In the genomic region with DNA sequence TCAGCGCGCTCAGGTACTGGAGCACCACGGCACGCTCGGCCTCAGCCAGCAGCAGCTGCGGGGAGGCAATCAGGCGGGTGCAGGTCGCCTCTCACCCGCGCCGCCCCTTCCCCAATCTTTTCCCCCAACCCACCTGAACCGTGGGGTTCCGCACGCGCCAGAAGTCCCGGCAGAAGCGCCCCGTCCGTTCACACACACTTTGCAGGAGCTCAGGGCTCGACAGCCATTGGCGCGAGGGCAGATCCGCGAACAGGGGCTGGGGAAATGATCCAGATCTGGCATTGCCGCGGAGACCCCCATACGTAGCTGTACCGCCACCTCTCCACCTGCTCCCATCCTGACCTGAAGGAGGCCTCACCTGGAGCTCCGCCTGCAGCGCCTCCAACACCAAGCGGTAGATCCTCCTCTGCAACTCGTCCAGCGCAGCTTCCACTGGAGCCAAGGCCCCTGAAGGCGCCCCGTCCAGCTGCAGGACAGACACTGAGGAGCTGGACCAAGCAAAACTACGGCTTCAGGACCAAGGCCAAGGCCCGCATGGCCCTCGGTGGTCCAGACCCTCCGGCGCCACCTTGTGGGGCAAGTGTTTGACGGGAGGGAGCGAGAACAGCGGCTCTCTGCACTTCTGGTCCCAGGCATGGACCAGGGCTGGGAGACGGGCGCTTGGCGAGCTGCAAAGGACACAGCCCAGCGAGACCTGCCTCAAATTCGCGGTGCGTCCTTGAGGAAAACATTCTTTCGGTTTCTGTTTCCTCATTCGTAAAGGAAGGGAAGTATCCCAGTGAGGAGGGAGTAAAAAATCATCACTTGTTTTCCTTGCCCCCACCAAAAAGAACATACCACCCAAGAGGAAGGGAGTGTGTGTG, we compare ENCODE assay signal across 8 cellular contexts. TPM values are rescaled to one million over a fixed set of nuclear protein-coding genes. Genes with fewer than 3 reads are reported as not detected.
DNase-seq lines count a peak whose midpoint lies in the region; ATAC-seq, FAIRE-seq and TF ChIP-seq lines count a peak whose summit lies in the region.

No MANE protein-coding gene starts in this region.

- H4K20me1 ChIP-seq in HepG2 (ENCODE audit: insufficient read depth, low read length): no peaks in the 10 kb centered on the region

- 29% methylated on average over 43 of the region's 52 CpGs for WGBS in HepG2 (ENCODE audit: low lambda C conversion rate)

- intact Hi-C loops in activated CD4-positive, alpha-beta T cell treated with anti-CD3 and anti-CD28 coated beads, Interleukin-2, amount 10 ng/mL, durations not matched to agents 24 days and 14 days (cut with micrococcal nuclease): loop anchor here (1.0 kb wide), 3 partner anchors 167 to 231 kb away; no protein-coding TSS in a partner anchor
- intact Hi-C loops in HepG2 (cut with micrococcal nuclease; ENCODE audit: unreplicated experiment): loop anchor here (1.0 to 5.0 kb wide), 3 partner anchors 42 to 208 kb away; a partner anchor contains a TSS

- no peaks in the 10 kb centered on the region for H3K79me2 ChIP-seq in HepG2 (ENCODE audit: insufficient read depth, low read length)

- H3K27ac ChIP-seq in HepG2 (ENCODE audit: extremely low read length, insufficient read depth, low read length): no peak overlapping the region

- H3K9me3 Mint-ChIP-seq in activated CD4-positive, alpha-beta T cell treated with anti-CD3 and anti-CD28 coated beads, Interleukin-2, amount 10 ng/mL, durations not matched to agents 24 days and 14 days: no peaks in the 10 kb centered on the region

- H3K27me3 ChIP-seq in HepG2 (ENCODE audit: control insufficient read depth in 1 of 2, insufficient read depth in 2 of 2, low read length in 2 of 2): peaks cover 7 to 10% of the 10 kb centered on the region in 2 experiments; a peak in 2 of 5 replicates

- peak overlapping the region; percentile 93; the same call in 1 of the 2 replicates for H3K9ac ChIP-seq in HepG2 (ENCODE audit: insufficient read depth, low read depth, low read length)

- TF ChIP-seq CTCF in AG09309 (IDR thresholded peaks at IDR 0.05; ENCODE audit: control insufficient read depth, insufficient read depth, low read depth, low read length, missing control alignments): peak; percentile 95
- TF ChIP-seq CTCF in HepG2 (CRISPR knock-in tag; IDR thresholded peaks at IDR 0.05): peak; percentile 99

- peak overlapping the region; percentile 75 for H3K27ac Mint-ChIP-seq in activated CD4-positive, alpha-beta T cell treated with anti-CD3 and anti-CD28 coated beads, Interleukin-2, amount 10 ng/mL, durations not matched to agents 24 days and 14 days

- DNase-seq in AG09309 (ENCODE audit: low read depth) (peak; percentile 62), NCI-H345 (lab: John Stamatoyannopoulos, UW) (peak; percentile 55), dedifferentiated amniotic fluid mesenchymal stem cell (ENCODE audit: extremely low spot score) (peak; percentile 79), HepG2 (ENCODE audit: low spot score) (peak; percentile 86)
- peak; percentile 96 for DNase-seq in activated CD4-positive, alpha-beta T cell treated with anti-CD3 and anti-CD28 coated beads, Interleukin-2, amount 10 ng/mL, durations not matched to agents 24 days and 14 days
- DNase-seq in stimulated activated CD4-positive, alpha-beta T cell treated with anti-CD3 and anti-CD28 coated beads, Interleukin-2, amount 100 ng/mL, for 4 hours (ENCODE audit: low read depth): peak; percentile 67

- FAIRE-seq in HepG2 (lab: Jason Lieb, UNC): peak; percentile 94

- ATAC-seq in GM19468 (IDR thresholded peaks at IDR 0.05; ENCODE audit: extremely low read depth, unreplicated experiment) (peak; percentile 18), HepG2 (peak; percentile 70), GM18502 (IDR thresholded peaks at IDR 0.05; ENCODE audit: poor library complexity, unreplicated experiment) (no peak)

- TF ChIP-seq EP300 in HepG2 (IDR thresholded peaks at IDR 0.05; ENCODE audit: low read depth in 2 of 2, low read length in 2 of 2): no peak; a peak in 1 of 4 replicates
- no peak for TF ChIP-seq EP300 in HepG2 (CRISPR knock-in tag; IDR thresholded peaks at IDR 0.05; ENCODE audit: borderline replicate concordance)

- POLR2A ChIA-PET in HepG2 (lab: Yijun Ruan, JAX): interaction anchor here (1.0 to 2.8 kb wide), 8 partner anchors 12 to 167 kb away, joined by 4 to 18 read pairs (median 6); a partner anchor contains a TSS

- H3K27me3 Mint-ChIP-seq in activated CD4-positive, alpha-beta T cell treated with anti-CD3 and anti-CD28 coated beads, Interleukin-2, amount 10 ng/mL, durations not matched to agents 24 days and 14 days: peaks cover 8% of the 10 kb centered on the region

- H3K4me2 ChIP-seq in HepG2 (ENCODE audit: low read depth, low read length): peak overlapping the region; percentile 96

- H3K4me1 ChIP-seq in HepG2 (ENCODE audit: insufficient read depth, low read length): peaks cover 48% of the 10 kb centered on the region

- CTCF ChIA-PET in HepG2 (lab: Yijun Ruan, JAX; ENCODE audit: low intra/inter-chr PET ratio, low total read pairs): interaction anchor here (0.8 to 2.7 kb wide), 8 partner anchors 11 to 290 kb away, joined by 3 to 28 read pairs (median 4); no protein-coding TSS in a partner anchor

- no peak overlapping the region for H2AFZ ChIP-seq in HepG2 (ENCODE audit: low read length)

- H3K36me3 Mint-ChIP-seq in activated CD4-positive, alpha-beta T cell treated with anti-CD3 and anti-CD28 coated beads, Interleukin-2, amount 10 ng/mL, durations not matched to agents 24 days and 14 days (ENCODE audit: low read depth): no peaks in the 10 kb centered on the region

- H3K4me1 Mint-ChIP-seq in activated CD4-positive, alpha-beta T cell treated with anti-CD3 and anti-CD28 coated beads, Interleukin-2, amount 10 ng/mL, durations not matched to agents 24 days and 14 days: peaks cover 8% of the 10 kb centered on the region

- in situ Hi-C loops in HepG2 (cut with HindIII; ENCODE audit: extremely low pct_ligation_motif_present, low pct_unique_long_range_greater_than_20kb): loop anchor here (5.0 kb wide), 1 partner anchor 208 kb away; no protein-coding TSS in a partner anchor

- H3K4me3 ChIP-seq in AG09309 (ENCODE audit: control insufficient read depth, low read depth, low read length): no peak overlapping the region
- peak overlapping the region; percentile 9 to 98 (median 82); a peak in 4 of 6 replicates for H3K4me3 ChIP-seq in HepG2 (replicated peaks in 1 of 3; ENCODE audit: insufficient read depth in 1 of 3, low read depth in 2 of 3, low read length in 3 of 3)

- TF ChIP-seq POLR2A in HepG2 (IDR thresholded peaks at IDR 0.05; ENCODE audit: insufficient read depth in 1 of 2, low read depth in 2 of 2, low read length in 2 of 2): no peak

- no peak overlapping the region for H3K4me3 Mint-ChIP-seq in activated CD4-positive, alpha-beta T cell treated with anti-CD3 and anti-CD28 coated beads, Interleukin-2, amount 10 ng/mL, durations not matched to agents 24 days and 14 days

- H3K9me3 ChIP-seq in HepG2 (ENCODE audit: low read length): no peaks in the 10 kb centered on the region

- peak; percentile 96 for TF ChIP-seq RAD21 in HepG2 (CRISPR knock-in tag; IDR thresholded peaks at IDR 0.05)

- no TSS peak for BruUV-seq in HepG2 (replicated peaks; lab: Mats Ljungman, UMichigan)

- H3K36me3 ChIP-seq in HepG2 (replicated peaks in 1 of 2; ENCODE audit: control insufficient read depth in 1 of 2, insufficient read depth in 2 of 2, low read length in 2 of 2): no peaks in the 10 kb centered on the region

RNA-seq across cellular contexts. Expression of a gene that starts 1.5 kb away (rescaled TPM):
- total RNA-seq in activated CD4-positive, alpha-beta T cell treated with anti-CD3 and anti-CD28 coated beads, Interleukin-2, amount 10 ng/mL, durations not matched to agents 24 days and 14 days: 51.3 and 55.1 TPM in 2 replicates
- 4.4 and 11.2 TPM in 2 replicates for total RNA-seq in HepG2 (2016; rRNA removed; fragmentation: Illumina TruSeq; extraction: Trizol)
- 1.6 and 1.8 TPM in 2 replicates for total RNA-seq in HepG2 (2016; cell fraction: cytosol; rRNA removed; fragmentation: Illumina TruSeq; extraction: Trizol; ENCODE audit: low read depth)
- 2.7 and 10.6 TPM in 2 replicates for total RNA-seq in HepG2 (2016; cell fraction: insoluble cytoplasmic fraction; rRNA removed; fragmentation: Illumina TruSeq; extraction: Trizol)
- total RNA-seq in HepG2 (2016; cell fraction: membrane; rRNA removed; fragmentation: Illumina TruSeq; extraction: Trizol): 2.7 and 2.9 TPM in 2 replicates
- total RNA-seq in HepG2 (2016; cell fraction: nucleus; rRNA removed; fragmentation: Illumina TruSeq; extraction: Trizol): 17.2 and 18.4 TPM in 2 replicates
- polyA plus RNA-seq in HepG2 (2011; rRNA removed): 24.5 and 27.2 TPM in 2 replicates
- 8.7 and 14.3 TPM in 2 replicates for polyA plus RNA-seq in HepG2 (2011; cell fraction: cytosol; rRNA removed)
- 237 and 259 TPM in 2 replicates for polyA plus RNA-seq in HepG2 (2011; cell fraction: nucleus; rRNA removed)
- 13.7 and 14.6 TPM in 2 replicates for polyA plus RNA-seq in HepG2 (2012)
- 0.87 TPM in 2 replicates for polyA plus RNA-seq in HepG2 (2016; cell fraction: cytosol; fragmentation: Illumina TruSeq; extraction: Trizol; ENCODE audit: low read depth)
- 2.4 and 4.1 TPM in 2 replicates for polyA plus RNA-seq in HepG2 (2016; cell fraction: insoluble cytoplasmic fraction; fragmentation: Illumina TruSeq; extraction: Trizol; ENCODE audit: low read depth)
- polyA plus RNA-seq in HepG2 (2016; cell fraction: membrane; fragmentation: Illumina TruSeq; extraction: Trizol; ENCODE audit: low read depth): 2.0 and 2.4 TPM in 2 replicates
- 49.4 and 51.7 TPM in 2 replicates for polyA plus RNA-seq in HepG2 (2016; cell fraction: nucleus; fragmentation: Illumina TruSeq; extraction: Trizol; ENCODE audit: insufficient read depth, low read depth)
- 9.7 and 21.1 TPM in 2 replicates for polyA minus RNA-seq in HepG2 (2011; rRNA and poly(A)+ RNA removed; ENCODE audit: low replicate concordance)
- polyA minus RNA-seq in HepG2 (2011; cell fraction: cytosol; rRNA and poly(A)+ RNA removed): 3.8 and 4.3 TPM in 2 replicates
- polyA minus RNA-seq in HepG2 (2011; cell fraction: nucleus; rRNA and poly(A)+ RNA removed): 45.8 and 47.5 TPM in 2 replicates

RNA-seq across cellular contexts. Expression of a gene that starts 4.7 kb away (rescaled TPM):
- 0.12 TPM in 1 of 2 replicates, not detected in the other for total RNA-seq in activated CD4-positive, alpha-beta T cell treated with anti-CD3 and anti-CD28 coated beads, Interleukin-2, amount 10 ng/mL, durations not matched to agents 24 days and 14 days
- not detected in 2 replicates for total RNA-seq in HepG2 (2016; rRNA removed; fragmentation: Illumina TruSeq; extraction: Trizol)
- not detected in 2 replicates for total RNA-seq in HepG2 (2016; cell fraction: cytosol; rRNA removed; fragmentation: Illumina TruSeq; extraction: Trizol; ENCODE audit: low read depth)
- total RNA-seq in HepG2 (2016; cell fraction: insoluble cytoplasmic fraction; rRNA removed; fragmentation: Illumina TruSeq; extraction: Trizol): not detected in 2 replicates
- total RNA-seq in HepG2 (2016; cell fraction: membrane; rRNA removed; fragmentation: Illumina TruSeq; extraction: Trizol): not detected in 2 replicates
- total RNA-seq in HepG2 (2016; cell fraction: nucleus; rRNA removed; fragmentation: Illumina TruSeq; extraction: Trizol): not detected in 2 replicates
- 0.10 and 0.12 TPM in 2 replicates for polyA plus RNA-seq in HepG2 (2011; rRNA removed)
- polyA plus RNA-seq in HepG2 (2011; cell fraction: cytosol; rRNA removed): 0.15 and 0.21 TPM in 2 replicates
- polyA plus RNA-seq in HepG2 (2011; cell fraction: nucleus; rRNA removed): 1.1 and 1.6 TPM in 2 replicates
- polyA plus RNA-seq in HepG2 (2012): 0.17 and 0.48 TPM in 2 replicates
- not detected in 2 replicates for polyA plus RNA-seq in HepG2 (2016; cell fraction: cytosol; fragmentation: Illumina TruSeq; extraction: Trizol; ENCODE audit: low read depth)
- polyA plus RNA-seq in HepG2 (2016; cell fraction: insoluble cytoplasmic fraction; fragmentation: Illumina TruSeq; extraction: Trizol; ENCODE audit: low read depth): not detected in 2 replicates
- polyA plus RNA-seq in HepG2 (2016; cell fraction: membrane; fragmentation: Illumina TruSeq; extraction: Trizol; ENCODE audit: low read depth): not detected in 2 replicates
- not detected in 2 replicates for polyA plus RNA-seq in HepG2 (2016; cell fraction: nucleus; fragmentation: Illumina TruSeq; extraction: Trizol; ENCODE audit: insufficient read depth, low read depth)
- polyA minus RNA-seq in HepG2 (2011; rRNA and poly(A)+ RNA removed; ENCODE audit: low replicate concordance): 0.14 TPM in 1 of 2 replicates, not detected in the other
- not detected in 2 replicates for polyA minus RNA-seq in HepG2 (2011; cell fraction: cytosol; rRNA and poly(A)+ RNA removed)
- polyA minus RNA-seq in HepG2 (2011; cell fraction: nucleus; rRNA and poly(A)+ RNA removed): 0.52 TPM in 1 of 2 replicates, not detected in the other

RNA-seq across cellular contexts. Expression of a gene that starts 6.7 kb away (rescaled TPM):
- 165 and 166 TPM in 2 replicates for total RNA-seq in activated CD4-positive, alpha-beta T cell treated with anti-CD3 and anti-CD28 coated beads, Interleukin-2, amount 10 ng/mL, durations not matched to agents 24 days and 14 days
- total RNA-seq in HepG2 (2016; rRNA removed; fragmentation: Illumina TruSeq; extraction: Trizol): 73.7 and 84.8 TPM in 2 replicates
- 111 and 122 TPM in 2 replicates for total RNA-seq in HepG2 (2016; cell fraction: cytosol; rRNA removed; fragmentation: Illumina TruSeq; extraction: Trizol; ENCODE audit: low read depth)
- total RNA-seq in HepG2 (2016; cell fraction: insoluble cytoplasmic fraction; rRNA removed; fragmentation: Illumina TruSeq; extraction: Trizol): 66.9 and 81.3 TPM in 2 replicates
- total RNA-seq in HepG2 (2016; cell fraction: membrane; rRNA removed; fragmentation: Illumina TruSeq; extraction: Trizol): 156 and 162 TPM in 2 replicates
- total RNA-seq in HepG2 (2016; cell fraction: nucleus; rRNA removed; fragmentation: Illumina TruSeq; extraction: Trizol): 71.5 and 85.9 TPM in 2 replicates
- 91.2 and 106 TPM in 2 replicates for polyA plus RNA-seq in HepG2 (2011; rRNA removed)
- 63.8 and 83.4 TPM in 2 replicates for polyA plus RNA-seq in HepG2 (2011; cell fraction: cytosol; rRNA removed)
- polyA plus RNA-seq in HepG2 (2011; cell fraction: nucleus; rRNA removed): 329 and 348 TPM in 2 replicates
- polyA plus RNA-seq in HepG2 (2012): 45.8 and 56.9 TPM in 2 replicates
- polyA plus RNA-seq in HepG2 (2016; cell fraction: cytosol; fragmentation: Illumina TruSeq; extraction: Trizol; ENCODE audit: low read depth): 109 and 110 TPM in 2 replicates
- 72.0 and 83.6 TPM in 2 replicates for polyA plus RNA-seq in HepG2 (2016; cell fraction: insoluble cytoplasmic fraction; fragmentation: Illumina TruSeq; extraction: Trizol; ENCODE audit: low read depth)
- polyA plus RNA-seq in HepG2 (2016; cell fraction: membrane; fragmentation: Illumina TruSeq; extraction: Trizol; ENCODE audit: low read depth): 149 and 153 TPM in 2 replicates
- polyA plus RNA-seq in HepG2 (2016; cell fraction: nucleus; fragmentation: Illumina TruSeq; extraction: Trizol; ENCODE audit: insufficient read depth, low read depth): 186 TPM in 2 replicates
- 122 and 150 TPM in 2 replicates for polyA minus RNA-seq in HepG2 (2011; rRNA and poly(A)+ RNA removed; ENCODE audit: low replicate concordance)
- polyA minus RNA-seq in HepG2 (2011; cell fraction: cytosol; rRNA and poly(A)+ RNA removed): 32.3 and 33.8 TPM in 2 replicates
- 77.0 and 99.3 TPM in 2 replicates for polyA minus RNA-seq in HepG2 (2011; cell fraction: nucleus; rRNA and poly(A)+ RNA removed)

RNA-seq across cellular contexts. Expression of a gene that starts 13.7 kb away (rescaled TPM):
- total RNA-seq in activated CD4-positive, alpha-beta T cell treated with anti-CD3 and anti-CD28 coated beads, Interleukin-2, amount 10 ng/mL, durations not matched to agents 24 days and 14 days: 8.2 and 8.7 TPM in 2 replicates
- total RNA-seq in HepG2 (2016; rRNA removed; fragmentation: Illumina TruSeq; extraction: Trizol): 0.58 and 2.6 TPM in 2 replicates
- 0.61 and 0.97 TPM in 2 replicates for total RNA-seq in HepG2 (2016; cell fraction: cytosol; rRNA removed; fragmentation: Illumina TruSeq; extraction: Trizol; ENCODE audit: low read depth)
- 0.46 and 2.4 TPM in 2 replicates for total RNA-seq in HepG2 (2016; cell fraction: insoluble cytoplasmic fraction; rRNA removed; fragmentation: Illumina TruSeq; extraction: Trizol)
- 1.1 and 1.3 TPM in 2 replicates for total RNA-seq in HepG2 (2016; cell fraction: membrane; rRNA removed; fragmentation: Illumina TruSeq; extraction: Trizol)
- 5.3 and 6.4 TPM in 2 replicates for total RNA-seq in HepG2 (2016; cell fraction: nucleus; rRNA removed; fragmentation: Illumina TruSeq; extraction: Trizol)
- polyA plus RNA-seq in HepG2 (2011; rRNA removed): 4.0 and 5.7 TPM in 2 replicates
- polyA plus RNA-seq in HepG2 (2011; cell fraction: cytosol; rRNA removed): 1.1 and 2.2 TPM in 2 replicates
- polyA plus RNA-seq in HepG2 (2011; cell fraction: nucleus; rRNA removed): 45.0 and 50.5 TPM in 2 replicates
- 2.3 and 4.2 TPM in 2 replicates for polyA plus RNA-seq in HepG2 (2012)
- polyA plus RNA-seq in HepG2 (2016; cell fraction: cytosol; fragmentation: Illumina TruSeq; extraction: Trizol; ENCODE audit: low read depth): 1.5 TPM in 2 replicates
- polyA plus RNA-seq in HepG2 (2016; cell fraction: insoluble cytoplasmic fraction; fragmentation: Illumina TruSeq; extraction: Trizol; ENCODE audit: low read depth): 0.64 and 0.70 TPM in 2 replicates
- polyA plus RNA-seq in HepG2 (2016; cell fraction: membrane; fragmentation: Illumina TruSeq; extraction: Trizol; ENCODE audit: low read depth): 1.5 and 1.8 TPM in 2 replicates
- polyA plus RNA-seq in HepG2 (2016; cell fraction: nucleus; fragmentation: Illumina TruSeq; extraction: Trizol; ENCODE audit: insufficient read depth, low read depth): 15.0 and 18.4 TPM in 2 replicates
- polyA minus RNA-seq in HepG2 (2011; rRNA and poly(A)+ RNA removed; ENCODE audit: low replicate concordance): 2.2 and 4.9 TPM in 2 replicates
- 0.62 TPM in 1 of 2 replicates, not detected in the other for polyA minus RNA-seq in HepG2 (2011; cell fraction: cytosol; rRNA and poly(A)+ RNA removed)
- 3.5 and 6.0 TPM in 2 replicates for polyA minus RNA-seq in HepG2 (2011; cell fraction: nucleus; rRNA and poly(A)+ RNA removed)

RNA-seq across cellular contexts. Expression of a gene that starts 14.9 kb away (rescaled TPM):
- total RNA-seq in activated CD4-positive, alpha-beta T cell treated with anti-CD3 and anti-CD28 coated beads, Interleukin-2, amount 10 ng/mL, durations not matched to agents 24 days and 14 days: 31.0 and 36.7 TPM in 2 replicates
- total RNA-seq in HepG2 (2016; rRNA removed; fragmentation: Illumina TruSeq; extraction: Trizol): 3.1 and 5.7 TPM in 2 replicates
- 0.91 and 1.1 TPM in 2 replicates for total RNA-seq in HepG2 (2016; cell fraction: cytosol; rRNA removed; fragmentation: Illumina TruSeq; extraction: Trizol; ENCODE audit: low read depth)
- 3.8 and 4.1 TPM in 2 replicates for total RNA-seq in HepG2 (2016; cell fraction: insoluble cytoplasmic fraction; rRNA removed; fragmentation: Illumina TruSeq; extraction: Trizol)
- total RNA-seq in HepG2 (2016; cell fraction: membrane; rRNA removed; fragmentation: Illumina TruSeq; extraction: Trizol): 2.1 and 2.2 TPM in 2 replicates
- total RNA-seq in HepG2 (2016; cell fraction: nucleus; rRNA removed; fragmentation: Illumina TruSeq; extraction: Trizol): 2.7 and 3.0 TPM in 2 replicates
- 20.5 and 23.3 TPM in 2 replicates for polyA plus RNA-seq in HepG2 (2011; rRNA removed)
- 9.2 and 14.1 TPM in 2 replicates for polyA plus RNA-seq in HepG2 (2011; cell fraction: cytosol; rRNA removed)
- 78.8 and 95.6 TPM in 2 replicates for polyA plus RNA-seq in HepG2 (2011; cell fraction: nucleus; rRNA removed)
- 23.5 and 26.3 TPM in 2 replicates for polyA plus RNA-seq in HepG2 (2012)
- polyA plus RNA-seq in HepG2 (2016; cell fraction: cytosol; fragmentation: Illumina TruSeq; extraction: Trizol; ENCODE audit: low read depth): 1.1 and 1.3 TPM in 2 replicates
- polyA plus RNA-seq in HepG2 (2016; cell fraction: insoluble cytoplasmic fraction; fragmentation: Illumina TruSeq; extraction: Trizol; ENCODE audit: low read depth): 3.6 TPM in 2 replicates
- 2.3 and 2.9 TPM in 2 replicates for polyA plus RNA-seq in HepG2 (2016; cell fraction: membrane; fragmentation: Illumina TruSeq; extraction: Trizol; ENCODE audit: low read depth)
- polyA plus RNA-seq in HepG2 (2016; cell fraction: nucleus; fragmentation: Illumina TruSeq; extraction: Trizol; ENCODE audit: insufficient read depth, low read depth): 18.2 and 26.0 TPM in 2 replicates
- polyA minus RNA-seq in HepG2 (2011; rRNA and poly(A)+ RNA removed; ENCODE audit: low replicate concordance): 5.4 and 16.0 TPM in 2 replicates
- polyA minus RNA-seq in HepG2 (2011; cell fraction: cytosol; rRNA and poly(A)+ RNA removed): 2.8 and 3.7 TPM in 2 replicates
- 14.3 and 16.3 TPM in 2 replicates for polyA minus RNA-seq in HepG2 (2011; cell fraction: nucleus; rRNA and poly(A)+ RNA removed)
